In genomic region chr20:50195524-50196120, GRCh38 we compare ENCODE assay signal across 13 cellular contexts. TPM values are rescaled to one million over a fixed set of nuclear protein-coding genes. Genes with fewer than 3 reads are reported as not detected.
A peak's percentile ranks its signal among the peaks of the same experiment; 100 is the strongest.
DNase-seq lines count a peak whose midpoint lies in the region; ATAC-seq and TF ChIP-seq lines count a peak whose summit lies in the region.
"Had no signal": no experiment of that assay in that cellular context is flagged by ENCODE, and none has a peak within 500 bp of the region (broad histone marks: within the 10 kb centered on the region; RNA-seq: fewer than 3 reads in every experiment).

No MANE protein-coding gene starts in this region.

- H3K27me3 ChIP-seq in thyroid gland: no peaks in the 10 kb centered on the region

- DNase-seq in activated T-cell treated with anti-CD3 and anti-CD28 coated beads, Interleukin-2, amount 50 U/mL, for 24 hours: no peak
- no peak for DNase-seq in activated T-cell treated with anti-CD3 and anti-CD28 coated beads, Interleukin-2, amount 50 U/mL, for 48 hours
- DNase-seq in SK-N-MC (ENCODE audit: low read depth, low spot score) (no peak), left lobe of liver (ENCODE audit: low spot score) (no peak), thyroid gland (no peak), posterior vena cava (ENCODE audit: low spot score) (no peak), G401 (ENCODE audit: low spot score) (no peak)
- DNase-seq: activated CD4-positive, alpha-beta T cell treated with anti-CD3 and anti-CD28 coated beads, Interleukin-2, amount 50 U/mL, for 1 hour; activated naive CD4-positive, alpha-beta T cell treated with Interleukin-2 at 50 U/mL for 16 hours; DMS 273 treated with DMSO at 0.1 percent for 48 hours; NCI-H2227 treated with DMSO at 0.1 percent for 48 hours; T-helper 1 cell had no signal

- no peak for TF ChIP-seq POLR2A in thyroid gland (IDR thresholded peaks at IDR 0.05)

- 79 to 81% methylated on average over 13 of the region's 13 CpGs for WGBS in thyroid gland, 2 donors

- no peaks in the 10 kb centered on the region for H3K9me3 Mint-ChIP-seq in activated T-cell treated with anti-CD3 and anti-CD28 coated beads, Interleukin-2, amount 50 U/mL, for 24 hours

- no peaks in the 10 kb centered on the region for H3K27me3 Mint-ChIP-seq in activated T-cell treated with anti-CD3 and anti-CD28 coated beads, Interleukin-2, amount 50 U/mL, for 24 hours

- peaks cover 24 to 34% of the 10 kb centered on the region in 2 donors for H3K4me1 ChIP-seq in thyroid gland

- H3K27ac Mint-ChIP-seq in activated T-cell treated with anti-CD3 and anti-CD28 coated beads, Interleukin-2, amount 50 U/mL, for 24 hours: peak overlapping the region; percentile 15

- intact Hi-C loops in thyroid gland (cut with DNase I): loop anchor here (5.0 kb wide), 1 partner anchor 87 kb away; no protein-coding TSS in a partner anchor
- intact Hi-C loops in posterior vena cava (cut with DNase I): loop anchor here in 1 of 2 donors (1.0 to 10.0 kb wide), 3 partner anchors 48 to 179 kb away; no protein-coding TSS in a partner anchor

- peaks cover 28% of the 10 kb centered on the region for H3K36me3 Mint-ChIP-seq in activated T-cell treated with anti-CD3 and anti-CD28 coated beads, Interleukin-2, amount 50 U/mL, for 24 hours (ENCODE audit: low read depth)

- no peak overlapping the region for H3K9ac ChIP-seq in SK-N-MC (ENCODE audit: insufficient read length)

- peaks cover 27% of the 10 kb centered on the region for H3K36me3 ChIP-seq in SK-N-MC (ENCODE audit: insufficient read depth, low read length)
- peaks cover 13 to 18% of the 10 kb centered on the region in 2 donors for H3K36me3 ChIP-seq in thyroid gland

- H3K4me1 Mint-ChIP-seq in activated T-cell treated with anti-CD3 and anti-CD28 coated beads, Interleukin-2, amount 50 U/mL, for 24 hours (ENCODE audit: low read depth): peaks cover 24% of the 10 kb centered on the region

- ATAC-seq in left lobe of liver (peak; percentile 0), GM21723 (IDR thresholded peaks at IDR 0.05; ENCODE audit: unreplicated experiment) (no peak)

- TF ChIP-seq CTCF in thyroid gland (IDR thresholded peaks at IDR 0.05): no peak

- no peak overlapping the region for H3K4me3 Mint-ChIP-seq in activated T-cell treated with anti-CD3 and anti-CD28 coated beads, Interleukin-2, amount 50 U/mL, for 24 hours

- in situ Hi-C loops in G401 (cut with HindIII; ENCODE audit: low sequenced_read_pairs): no loop called here

- H3K9me3 ChIP-seq in SK-N-MC (ENCODE audit: low read depth, low read length) (no peaks in the 10 kb centered on the region), thyroid gland (no peaks in the 10 kb centered on the region)

- H3K27ac ChIP-seq in SK-N-MC (peak overlapping the region; percentile 97), thyroid gland (peak overlapping the region; percentile 98 to 99 (median 99))

- H3K4me3 ChIP-seq in SK-N-MC (no peak overlapping the region), thyroid gland (replicated peaks in 1 of 3) (no peak overlapping the region)

RNA-seq across cellular contexts. Expression of gene CEBPB, which starts 5.0 kb away (rescaled TPM):
- total RNA-seq in left lobe of liver (215 TPM), thyroid gland (100 to 1,000 TPM in 3 of 4 donors, 10 to 100 TPM in 1; 61.7 to 132 (median 104) TPM), posterior vena cava (100 to 1,000 TPM in 1 of 2 donors, 10 to 100 TPM in 1; 95.5 to 170 TPM)
- total RNA-seq in G401 (2014; rRNA removed; shearing (Covaris generic)): 21.6 and 24.9 TPM in 2 replicates

RNA-seq across cellular contexts. Expression of gene PEDS1, which starts 42.1 kb away (rescaled TPM):
- total RNA-seq in left lobe of liver (9.1 TPM), thyroid gland (10 to 100 TPM; 15.8 to 22.7 (median 19.7) TPM), posterior vena cava (10 to 100 TPM; 31.5 to 35.5 TPM)
- 42.7 and 45.5 TPM in 2 replicates for total RNA-seq in G401 (2014; rRNA removed; shearing (Covaris generic))
